Comparison of ENCODE assay signal across 24 cellular contexts in genomic region chr11:114311946-114312345, GRCh38. TPM values are rescaled to one million over a fixed set of nuclear protein-coding genes. Genes with fewer than 3 reads are reported as not detected.
DNase-seq lines count a peak whose midpoint lies in the region; ATAC-seq, FAIRE-seq and TF ChIP-seq lines count a peak whose summit lies in the region.
"Had no signal": no experiment of that assay in that cellular context is flagged by ENCODE, and none has a peak within 500 bp of the region (broad histone marks: within the 10 kb centered on the region; RNA-seq: fewer than 3 reads in every experiment).

No MANE protein-coding gene starts in this region.

- no peak overlapping the region for H2BK5ac ChIP-seq in neuronal stem cell (ENCODE audit: low read length)

- ATAC-seq in A549, result no peak
- no peak for ATAC-seq in HG02938 (IDR thresholded peaks at IDR 0.05; ENCODE audit: unreplicated experiment)

- H3K4me2 ChIP-seq in A549, result no peak overlapping the region
- H3K4me2 ChIP-seq in neuronal stem cell (ENCODE audit: insufficient read depth, low read length, poor library complexity, severe bottlenecking), result no peak overlapping the region
- H3K4me2 ChIP-seq: BLaER1 had no signal

- TF ChIP-seq POLR2A in A549 (IDR thresholded peaks at IDR 0.05; ENCODE audit: low read length), result no peak

- no peak overlapping the region for H2BK120ac ChIP-seq in neuronal stem cell (ENCODE audit: low read depth, low read length)

- H3K4ac ChIP-seq in neuronal stem cell (ENCODE audit: low read length), result no peak overlapping the region

- H3K14ac ChIP-seq in neuronal stem cell (ENCODE audit: low read length), result peak overlapping the region; percentile 27

- 84% methylated on average over 3 of the region's 10 CpGs for WGBS in A549 (ENCODE audit: missing lambda C conversion rate)
- WGBS in neuronal stem cell (ENCODE audit: extremely low coverage in 2 of 2, insufficient read length in 2 of 2, insufficient replicate concordance in 1 of 2), 2 donors, result no CpG with 5 or more reads among the region's 10 CpGs

- no peaks in the 10 kb centered on the region for H3K79me1 ChIP-seq in neuronal stem cell (ENCODE audit: low read depth, low read length)

- no peak overlapping the region for H3K9ac ChIP-seq in neuronal stem cell (ENCODE audit: low read depth, low read length, poor library complexity)
- H3K9ac ChIP-seq: BLaER1 had no signal

- CTCF ChIA-PET in A549 (lab: Yijun Ruan, JAX), result no interaction called here
- CTCF ChIA-PET in RWPE1 (lab: Yijun Ruan, JAX), result no interaction called here

- FAIRE-seq in A549 (lab: Jason Lieb, UNC), result no peak
- FAIRE-seq: GM18507 had no signal

- H2AK5ac ChIP-seq in neuronal stem cell (ENCODE audit: low read depth, low read length), result peak overlapping the region; percentile 9

- H4K91ac ChIP-seq in neuronal stem cell (ENCODE audit: low read depth, low read length, poor library complexity), result no peak overlapping the region

- no peak overlapping the region for H2AFZ ChIP-seq in neuronal stem cell (ENCODE audit: low read length)

- H3K36me3 ChIP-seq in neuronal stem cell (replicated peaks in 1 of 2; ENCODE audit: control insufficient read depth in 2 of 2, insufficient read depth in 2 of 2, low read length in 2 of 2), result no peaks in the 10 kb centered on the region
- H3K36me3 ChIP-seq: BLaER1, HAP-1 had no signal

- TF ChIP-seq RAD21 in A549 (conservative IDR thresholded peaks at IDR 0.05 in 1 of 2, IDR thresholded peaks at IDR 0.05 in 1 of 2), result no peak

- no peak for TF ChIP-seq EP300 in A549 (IDR thresholded peaks at IDR 0.05)

- H3K4me1 ChIP-seq in A549 (peaks cover 78% of the 10 kb centered on the region), neuronal stem cell (ENCODE audit: control insufficient read depth in 2 of 2, insufficient read depth in 1 of 2, low read depth in 1 of 2, low read length in 2 of 2) (no peaks in the 10 kb centered on the region)
- H3K4me1 ChIP-seq: HAP-1 had no signal

- DNase-seq in A549 (ENCODE audit: low read depth in 1 of 2, low spot score in 1 of 2), result no peak
- DNase-seq in RWPE1 (ENCODE audit: low spot score), result no peak
- DNase-seq in coronary artery (ENCODE audit: low spot score), result no peak
- DNase-seq in neuronal stem cell (ENCODE audit: low spot score), result no peak
- DNase-seq in iPS-NIHi7 (ENCODE audit: extremely low spot score), result no peak
- no peak for DNase-seq in cerebellar cortex (ENCODE audit: low spot score)
- no peak for DNase-seq in COR-L47 (lab: John Stamatoyannopoulos, UW)
- DNase-seq: 8988T; CD4-positive, alpha-beta T cell; DMS53; GOT3; HFFc6; KBM-7; MG63; NCI-H2029; NCI-H446; NCI-H526; NCI-H82; RPMI8226; SHP77 had no signal

- POLR2A ChIA-PET in A549 (lab: Yijun Ruan, JAX) (no interaction called here), RWPE1 (lab: Yijun Ruan, JAX; ENCODE audit: low non-redundant PET) (no interaction called here)

- no peak overlapping the region for H2BK12ac ChIP-seq in neuronal stem cell (ENCODE audit: low read length)

- H3K9me3 ChIP-seq in A549 (no peaks in the 10 kb centered on the region), neuronal stem cell (replicated peaks in 1 of 2; ENCODE audit: control insufficient read depth in 2 of 2, insufficient read depth in 1 of 2, low read depth in 1 of 2, low read length in 2 of 2) (no peaks in the 10 kb centered on the region)
- H3K9me3 ChIP-seq: BLaER1, MG63 had no signal

- no peak overlapping the region for H2BK15ac ChIP-seq in neuronal stem cell (ENCODE audit: low read length)

- no peak overlapping the region for H3K18ac ChIP-seq in neuronal stem cell (ENCODE audit: low read length)

- peak overlapping the region; percentile 34 to 87; a peak in 4 of 6 replicates for H3K27ac ChIP-seq in A549
- peak overlapping the region; percentile 30 for H3K27ac ChIP-seq in RWPE1
- peak overlapping the region in 1 of 2 donors; percentile 55 for H3K27ac ChIP-seq in coronary artery
- no peak overlapping the region for H3K27ac ChIP-seq in neuronal stem cell (replicated peaks; ENCODE audit: low read length)
- H3K27ac ChIP-seq: BLaER1 had no signal

- peaks cover 0 to 4% (median 0%) of the 10 kb centered on the region in 3 experiments for H3K27me3 ChIP-seq in neuronal stem cell (ENCODE audit: control insufficient read depth in 3 of 3, insufficient read depth in 3 of 3, low read depth in 1 of 3, low read length in 3 of 3)
- H3K27me3 ChIP-seq: BLaER1, MG63 had no signal

- no peak overlapping the region for H4K8ac ChIP-seq in neuronal stem cell (ENCODE audit: low read depth, low read length)

- H3K23ac ChIP-seq in neuronal stem cell (ENCODE audit: low read depth, low read length, poor library complexity), result no peak overlapping the region

- H3K4me3 ChIP-seq in A549, result no peak overlapping the region
- H3K4me3 ChIP-seq in coronary artery, result peak overlapping the region; percentile 40
- H3K4me3 ChIP-seq in neuronal stem cell (ENCODE audit: low read length in 2 of 2), result no peak overlapping the region
- H3K4me3 ChIP-seq: BLaER1, HAP-1, MG63 had no signal

- TF ChIP-seq CTCF in A549 (IDR thresholded peaks at IDR 0.05) (no peak), RWPE1 (conservative IDR thresholded peaks at IDR 0.05; ENCODE audit: low read depth) (no peak), coronary artery (IDR thresholded peaks at IDR 0.05) (no peak)

TF ChIP-seq in A549, 52 proteins besides CTCF, POLR2A, EP300 and RAD21:
- TF ChIP-seq ZNF302 (CRISPR knock-in tag; IDR thresholded peaks at IDR 0.05) (no peak), ESRRA (IDR thresholded peaks at IDR 0.05; ENCODE audit: borderline replicate concordance, low read length) (no peak), SMC3 (IDR thresholded peaks at IDR 0.05) (no peak), USF2 (IDR thresholded peaks at IDR 0.05) (no peak), RCOR1 (IDR thresholded peaks at IDR 0.05; ENCODE audit: low read depth, low read length) (no peak)

RNA-seq across cellular contexts. Expression of gene NNMT, which starts 15.7 kb away (rescaled TPM):
- 285 and 296 TPM in 2 replicates for polyA plus RNA-seq in A549 (2011; rRNA removed)
- 196 and 199 TPM in 2 replicates for polyA plus RNA-seq in A549 (2012; cell fraction: cytosol; rRNA removed)
- polyA plus RNA-seq in A549 (2012; cell fraction: nucleus; rRNA removed), result 179 and 198 TPM in 2 replicates
- polyA plus RNA-seq in A549 (2017; fragmentation: RNase III; extraction: RNeasy Plus Mini Kit Qiagen cat#74134 plus additional on column Dnase treatment), result 295 to 421 TPM (median 390 TPM) in 3 replicates
- 123 and 152 TPM in 2 replicates for polyA minus RNA-seq in A549 (2011; rRNA and poly(A)+ RNA removed)
- 0.54 TPM for polyA plus RNA-seq in neuronal stem cell (2013, experiment 1 of 2)
- polyA plus RNA-seq in neuronal stem cell (2013, experiment 2 of 2), result 0.79 TPM
